In the genomic region with DNA sequence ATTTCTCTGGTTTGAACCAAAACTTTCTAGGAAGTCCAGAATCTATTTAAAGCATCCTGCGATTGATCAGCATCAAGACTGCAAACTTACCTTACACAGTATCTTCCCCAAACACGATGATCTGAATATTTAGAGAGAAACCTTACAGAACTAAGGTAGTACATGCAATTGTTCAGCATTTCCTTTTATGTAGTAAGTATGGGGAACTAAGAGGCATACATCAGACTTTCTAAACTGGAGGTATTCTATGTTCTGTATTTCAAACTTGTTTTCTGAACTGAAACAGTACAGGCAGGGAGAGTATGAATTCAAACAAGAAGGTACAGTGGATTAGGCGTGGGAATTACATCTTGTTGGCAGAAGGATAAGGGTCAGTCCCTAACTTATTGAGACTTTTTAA, we compare ENCODE assay signal across 7 cellular contexts.
ATAC-seq and TF ChIP-seq lines count a peak whose summit lies in the region.
"Not testable (repeated sequence)": the region's sequence is repeated elsewhere in the genome, so short reads cannot be mapped to it uniquely, and the experiment has no call there.

A gene with protein sequence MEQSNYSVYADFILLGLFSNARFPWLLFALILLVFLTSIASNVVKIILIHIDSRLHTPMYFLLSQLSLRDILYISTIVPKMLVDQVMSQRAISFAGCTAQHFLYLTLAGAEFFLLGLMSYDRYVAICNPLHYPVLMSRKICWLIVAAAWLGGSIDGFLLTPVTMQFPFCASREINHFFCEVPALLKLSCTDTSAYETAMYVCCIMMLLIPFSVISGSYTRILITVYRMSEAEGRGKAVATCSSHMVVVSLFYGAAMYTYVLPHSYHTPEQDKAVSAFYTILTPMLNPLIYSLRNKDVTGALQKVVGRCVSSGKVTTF (minus strand): TSS at position 175 of the 400 bp plus-strand sequence. CDS start 4,644 bp downstream, outside the sequence.

- ATAC-seq in GM18505 (IDR thresholded peaks at IDR 0.05; ENCODE audit: unreplicated experiment) (peak; percentile 49), GM18868 (IDR thresholded peaks at IDR 0.05; ENCODE audit: unreplicated experiment) (peak; percentile 57), GM19372 (IDR thresholded peaks at IDR 0.05; ENCODE audit: low read depth, unreplicated experiment) (peak; percentile 60), GM21528 (IDR thresholded peaks at IDR 0.05; ENCODE audit: low FRiP score, unreplicated experiment) (peak; percentile 51), HG02840 (IDR thresholded peaks at IDR 0.05; ENCODE audit: low FRiP score, unreplicated experiment) (peak; percentile 56), HG03103 (IDR thresholded peaks at IDR 0.05; ENCODE audit: low read depth, unreplicated experiment) (peak; percentile 53), HG03558 (IDR thresholded peaks at IDR 0.05; ENCODE audit: extremely low read depth, unreplicated experiment) (peak; percentile 40)

- TF ChIP-seq POLR2A in GM18505 (IDR thresholded peaks at IDR 0.05; ENCODE audit: borderline replicate concordance, extremely low read depth, insufficient read depth, insufficient read length), result not testable (repeated sequence)

Comparison
In these comparisons a context has a peak if more than half of its experiments do, and no peak if none do; other contexts are left out.
1. Peak in every context shown above with its lines: ATAC-seq.